Comparison of ENCODE assay signal across 1 cellular context in genomic region chr2:233643128-233643527, GRCh38.
TF ChIP-seq lines count a peak whose summit lies in the region.

No MANE protein-coding gene starts in this region.

TF ChIP-seq in liver, 16 proteins besides CTCF, POLR2A, EP300 and RAD21:
- TF ChIP-seq MAX (IDR thresholded peaks at IDR 0.05) (no peak), HNF4G (IDR thresholded peaks at IDR 0.05) (no peak), FOXA2 (IDR thresholded peaks at IDR 0.05) (no peak), ATF3 (IDR thresholded peaks at IDR 0.05) (no peak), SP1 (IDR thresholded peaks at IDR 0.05) (no peak), NR2F2 (IDR thresholded peaks at IDR 0.05) (no peak), YY1 (IDR thresholded peaks at IDR 0.05) (no peak), ZBTB33 (IDR thresholded peaks at IDR 0.05) (no peak), HNF4A (conservative IDR thresholded peaks at IDR 0.05) (no peak), GABPA (IDR thresholded peaks at IDR 0.05 in 1 of 2, conservative IDR thresholded peaks at IDR 0.05 in 1 of 2) (no peak), EGR1 (IDR thresholded peaks at IDR 0.05; ENCODE audit: low read depth in 2 of 2) (no peak), RXRA (IDR thresholded peaks at IDR 0.05) (no peak), REST (IDR thresholded peaks at IDR 0.05) (no peak)
